ENCODE assay signal across 12 cellular contexts in genomic region chr2:239396881-239397681, GRCh38. TPM values are rescaled to one million over a fixed set of nuclear protein-coding genes. Genes with fewer than 3 reads are reported as not detected.
A peak's percentile ranks its signal among the peaks of the same experiment; 100 is the strongest.
DNase-seq lines count a peak whose midpoint lies in the region; ATAC-seq and TF ChIP-seq lines count a peak whose summit lies in the region.
"Had no signal": no experiment of that assay in that cellular context is flagged by ENCODE, and none has a peak within 500 bp of the region (broad histone marks: within the 10 kb centered on the region; RNA-seq: fewer than 3 reads in every experiment).

No MANE protein-coding gene starts in this region.

- CTCF ChIA-PET in activated CD8-positive, alpha-beta T cell treated with anti-CD3 and anti-CD28 coated beads, Interleukin-2, amount 10 ng/mL, durations not matched to agents 7 days and 5 days (lab: Charles Lee), result interaction anchor here (0.6 to 3.8 kb wide), 12 partner anchors 16 to 253 kb away, joined by 3 to 54 read pairs (median 4); no protein-coding TSS in a partner anchor

- H3K4me3 ChIP-seq in iPS-15b (ENCODE audit: low read depth, low read length), result no peak overlapping the region
- H3K4me3 ChIP-seq: mucosa of descending colon had no signal

- peak overlapping the region; percentile 47 for H3K27ac ChIP-seq in 22Rv1
- H3K27ac ChIP-seq in caudate nucleus (ENCODE audit: low read depth, low read length), result no peak overlapping the region

- H3K9ac ChIP-seq in iPS-15b (ENCODE audit: low read depth, low read length), result peak overlapping the region; percentile 2

- peaks cover 7% of the 10 kb centered on the region for H3K36me3 Mint-ChIP-seq in activated CD8-positive, alpha-beta T cell treated with anti-CD3 and anti-CD28 coated beads, Interleukin-2, amount 10 ng/mL, durations not matched to agents 7 days and 5 days (ENCODE audit: low read depth)

- no peak overlapping the region for H3K27ac Mint-ChIP-seq in activated CD8-positive, alpha-beta T cell treated with anti-CD3 and anti-CD28 coated beads, Interleukin-2, amount 10 ng/mL, durations not matched to agents 7 days and 5 days
- H3K27ac Mint-ChIP-seq: dendritic cell treated with granulocyte-macrophage colony-stimulating factor and Interleukin-4, amounts not matched to agents 40 ng/mL and 50 ng/mL, for 4 days had no signal

- H3K9me3 Mint-ChIP-seq in activated CD8-positive, alpha-beta T cell treated with anti-CD3 and anti-CD28 coated beads, Interleukin-2, amount 10 ng/mL, durations not matched to agents 7 days and 5 days (ENCODE audit: insufficient read depth), result no peaks in the 10 kb centered on the region
- H3K9me3 Mint-ChIP-seq: dendritic cell treated with granulocyte-macrophage colony-stimulating factor and Interleukin-4, amounts not matched to agents 40 ng/mL and 50 ng/mL, for 4 days; stimulated activated naive CD8-positive, alpha-beta T cell treated with anti-CD3 and anti-CD28 coated beads, Interleukin-15, amount 100 ng/mL, for 72 hours had no signal

- no peaks in the 10 kb centered on the region for H3K27me3 Mint-ChIP-seq in activated CD8-positive, alpha-beta T cell treated with anti-CD3 and anti-CD28 coated beads, Interleukin-2, amount 10 ng/mL, durations not matched to agents 7 days and 5 days (ENCODE audit: low read depth)
- H3K27me3 Mint-ChIP-seq: dendritic cell treated with granulocyte-macrophage colony-stimulating factor and Interleukin-4, amounts not matched to agents 40 ng/mL and 50 ng/mL, for 4 days; stimulated activated naive CD8-positive, alpha-beta T cell treated with anti-CD3 and anti-CD28 coated beads, Interleukin-15, amount 100 ng/mL, for 72 hours had no signal

- peaks cover 39% of the 10 kb centered on the region for H3K4me1 Mint-ChIP-seq in activated CD8-positive, alpha-beta T cell treated with anti-CD3 and anti-CD28 coated beads, Interleukin-2, amount 10 ng/mL, durations not matched to agents 7 days and 5 days (ENCODE audit: low read depth)

- TF ChIP-seq CTCF in 22Rv1 (IDR thresholded peaks at IDR 0.05) (peak; percentile 35), GM13977 (IDR thresholded peaks at IDR 0.05; ENCODE audit: extremely low read depth, insufficient read depth, missing control alignments) (peak; percentile 52)

- peaks cover 4% of the 10 kb centered on the region for H3K4me1 ChIP-seq in iPS-15b (ENCODE audit: control insufficient read depth, insufficient read depth, low read length)

- no peaks in the 10 kb centered on the region for H3K9me3 ChIP-seq in iPS-15b (ENCODE audit: control insufficient read depth, insufficient read depth, low read length)
- H3K9me3 ChIP-seq: mucosa of descending colon had no signal

- H3K36me3 ChIP-seq in iPS-15b (ENCODE audit: control insufficient read depth, insufficient read depth, low read length), result no peaks in the 10 kb centered on the region

- H3K27me3 ChIP-seq in iPS-15b (ENCODE audit: control insufficient read depth, insufficient read depth, low read length), result no peaks in the 10 kb centered on the region

- in situ Hi-C loops in GM13977 (cut with MboI; ENCODE audit: low pct_unique_long_range_greater_than_20kb, low sequenced_read_pairs, unreplicated experiment), result no loop called here

- no peak overlapping the region for H3K4me3 Mint-ChIP-seq in activated CD8-positive, alpha-beta T cell treated with anti-CD3 and anti-CD28 coated beads, Interleukin-2, amount 10 ng/mL, durations not matched to agents 7 days and 5 days
- H3K4me3 Mint-ChIP-seq: dendritic cell treated with granulocyte-macrophage colony-stimulating factor and Interleukin-4, amounts not matched to agents 40 ng/mL and 50 ng/mL, for 4 days had no signal

- DNase-seq in GM13977 (ENCODE audit: low spot score), result no peak
- DNase-seq in activated CD8-positive, alpha-beta T cell treated with anti-CD3 and anti-CD28 coated beads, Interleukin-2, amount 10 ng/mL, durations not matched to agents 7 days and 5 days, result peak; percentile 63
- DNase-seq in caudate nucleus (lab: John Stamatoyannopoulos, UW), result no peak
- DNase-seq in GDM1 (lab: John Stamatoyannopoulos, UW), result no peak
- DNase-seq: EL, mucosa of descending colon had no signal

- POLR2A ChIA-PET in activated CD8-positive, alpha-beta T cell treated with anti-CD3 and anti-CD28 coated beads, Interleukin-2, amount 10 ng/mL, durations not matched to agents 7 days and 5 days (lab: Charles Lee), result interaction anchor here (0.6 to 1.3 kb wide), 2 partner anchors 75 to 108 kb away, joined by 3 to 4 read pairs; no protein-coding TSS in a partner anchor

- ATAC-seq in activated CD8-positive, alpha-beta T cell treated with anti-CD3 and anti-CD28 coated beads, Interleukin-2, amount 10 ng/mL, durations not matched to agents 7 days and 5 days, result no peak
- ATAC-seq in GM19328 (IDR thresholded peaks at IDR 0.05; ENCODE audit: unreplicated experiment) (no peak), HG03571 (IDR thresholded peaks at IDR 0.05; ENCODE audit: unreplicated experiment) (no peak)
- ATAC-seq: mucosa of descending colon; stimulated activated naive CD8-positive, alpha-beta T cell treated with anti-CD3 and anti-CD28 coated beads, Interleukin-15, amount 100 ng/mL, for 72 hours had no signal

RNA-seq across cellular contexts. Expression of gene HDAC4, which starts 3.7 kb away (rescaled TPM):
- total RNA-seq in activated CD8-positive, alpha-beta T cell treated with anti-CD3 and anti-CD28 coated beads, Interleukin-2, amount 10 ng/mL, durations not matched to agents 7 days and 5 days, result 10 to 100 TPM; 50.7 to 58.8 TPM
